In the genomic region with DNA sequence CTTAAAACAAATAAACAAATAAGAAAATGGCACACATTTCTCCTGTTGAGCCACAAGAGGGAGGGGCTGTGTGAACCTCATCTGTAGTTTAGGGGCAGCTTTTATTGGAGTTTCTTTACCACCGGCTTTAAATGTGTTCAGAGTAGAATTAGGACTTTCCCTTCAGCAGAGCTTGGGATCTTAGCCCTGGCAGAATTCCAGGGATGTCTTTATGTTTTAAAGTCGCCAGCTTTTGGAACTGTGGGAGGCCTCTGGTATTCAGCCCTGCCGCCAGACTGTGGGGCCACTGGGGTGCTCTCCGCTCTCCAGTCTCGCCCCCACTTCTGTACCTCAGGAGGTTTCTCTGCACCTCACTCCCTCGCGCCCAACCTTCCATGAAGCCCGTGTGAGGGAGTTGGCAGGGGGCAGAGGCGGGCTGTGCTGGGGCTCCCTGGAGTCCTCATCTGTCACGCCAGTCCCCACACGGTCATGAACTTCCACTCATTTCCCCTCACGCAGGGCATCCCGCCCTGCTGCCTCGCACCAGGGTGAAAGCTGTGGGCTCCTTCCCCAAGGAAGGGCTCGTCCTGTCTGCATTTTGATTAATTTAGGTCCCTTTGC, we compare ENCODE assay signal across 10 cellular contexts. TPM values are rescaled to one million over a fixed set of nuclear protein-coding genes. Genes with fewer than 3 reads are reported as not detected.
"Had no signal": no experiment of that assay in that cellular context is flagged by ENCODE, and none has a peak within 500 bp of the region (broad histone marks: within the 10 kb centered on the region; RNA-seq: fewer than 3 reads in every experiment).

No MANE protein-coding gene starts in this region.

- DNase-seq: activated CD4-positive, alpha-beta memory T cell treated with anti-CD3 and anti-CD28 coated beads for 36 hours; dermis blood vessel endothelial cell; left colon; mammary epithelial cell; stimulated activated CD4-positive, alpha-beta T cell treated with anti-CD3 and anti-CD28 coated beads, Interleukin-2, amount 100 ng/mL, for 48 hours; stimulated activated naive CD4-positive, alpha-beta T cell treated with Interleukin-2 at 50 U/mL for 16 hours; T-helper 9 cell had no signal

- ATAC-seq: esophagus mucosa; left colon; natural killer cell treated with Interleukin-12 subunit alpha and Interleukin-12 subunit beta and Interleukin-15 and Interleukin-18, amount 100 ng/mL, for 72 hours had no signal

- H3K9me3 Mint-ChIP-seq: activated CD4-positive, alpha-beta memory T cell treated with anti-CD3 and anti-CD28 coated beads for 36 hours; central memory CD8-positive, alpha-beta T cell; natural killer cell treated with Interleukin-12 subunit alpha and Interleukin-12 subunit beta and Interleukin-15 and Interleukin-18, amount 100 ng/mL, for 72 hours had no signal

- H3K4me3 Mint-ChIP-seq: activated CD4-positive, alpha-beta memory T cell treated with anti-CD3 and anti-CD28 coated beads for 36 hours; central memory CD8-positive, alpha-beta T cell; natural killer cell treated with Interleukin-12 subunit alpha and Interleukin-12 subunit beta and Interleukin-15 and Interleukin-18, amount 100 ng/mL, for 72 hours had no signal

- H3K27me3 Mint-ChIP-seq: activated CD4-positive, alpha-beta memory T cell treated with anti-CD3 and anti-CD28 coated beads for 36 hours; central memory CD8-positive, alpha-beta T cell; natural killer cell treated with Interleukin-12 subunit alpha and Interleukin-12 subunit beta and Interleukin-15 and Interleukin-18, amount 100 ng/mL, for 72 hours had no signal

- H3K27ac Mint-ChIP-seq: activated CD4-positive, alpha-beta memory T cell treated with anti-CD3 and anti-CD28 coated beads for 36 hours; natural killer cell treated with Interleukin-12 subunit alpha and Interleukin-12 subunit beta and Interleukin-15 and Interleukin-18, amount 100 ng/mL, for 72 hours had no signal

RNA-seq across cellular contexts. Expression of gene CCDC8, which starts 31.5 kb away (rescaled TPM):
- total RNA-seq: activated CD4-positive, alpha-beta memory T cell treated with anti-CD3 and anti-CD28 coated beads for 36 hours; natural killer cell treated with Interleukin-12 subunit alpha and Interleukin-12 subunit beta and Interleukin-15 and Interleukin-18, amount 100 ng/mL, for 72 hours had no signal

RNA-seq across cellular contexts. Expression of gene PNMA8C, which starts 46.9 kb away (rescaled TPM):
- total RNA-seq: activated CD4-positive, alpha-beta memory T cell treated with anti-CD3 and anti-CD28 coated beads for 36 hours; dermis blood vessel endothelial cell; esophagus mucosa; natural killer cell treated with Interleukin-12 subunit alpha and Interleukin-12 subunit beta and Interleukin-15 and Interleukin-18, amount 100 ng/mL, for 72 hours had no signal
- polyA plus RNA-seq: mammary epithelial cell had no signal
